1 cellular context compared by ENCODE assay signal in the genomic region with DNA sequence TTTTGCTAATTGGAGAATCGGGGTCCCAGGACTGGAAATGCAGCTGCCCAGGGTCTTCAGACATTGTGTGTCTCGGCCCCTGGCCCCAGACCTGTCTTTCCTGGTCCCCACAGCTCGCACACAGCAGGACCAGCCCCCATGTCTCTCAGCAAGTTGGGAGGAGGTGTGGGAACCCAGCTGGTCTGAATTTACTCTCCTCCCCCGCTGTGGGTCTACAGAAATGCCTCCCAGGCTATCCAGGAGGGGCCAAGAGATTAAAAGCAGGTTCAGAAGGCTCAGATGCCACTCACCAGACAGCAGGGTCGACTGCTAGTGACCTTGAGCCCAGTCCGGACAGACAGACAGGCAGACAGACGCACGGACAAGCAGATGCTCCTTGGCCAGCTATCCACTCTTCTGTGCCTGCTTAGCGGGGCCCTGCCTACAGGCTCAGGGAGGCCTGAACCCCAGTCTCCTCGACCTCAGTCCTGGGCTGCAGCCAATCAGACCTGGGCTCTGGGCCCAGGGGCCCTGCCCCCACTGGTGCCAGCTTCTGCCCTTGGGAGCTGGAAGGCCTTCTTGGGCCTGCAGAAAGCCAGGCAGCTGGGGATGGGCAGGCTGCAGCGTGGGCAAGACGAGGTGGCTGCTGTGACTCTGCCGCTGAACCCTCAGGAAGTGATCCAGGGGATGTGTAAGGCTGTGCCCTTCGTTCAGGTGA.
TF ChIP-seq lines count a peak whose summit lies in the region.

TSS of gene DAND5 (plus strand) at position 285 of the 697 bp plus-strand sequence. CDS start at position 370, 85 bp downstream.

TF ChIP-seq in H1, 55 proteins besides CTCF, POLR2A, EP300 and RAD21 (continued from another document):
- TF ChIP-seq, protein P1, sequence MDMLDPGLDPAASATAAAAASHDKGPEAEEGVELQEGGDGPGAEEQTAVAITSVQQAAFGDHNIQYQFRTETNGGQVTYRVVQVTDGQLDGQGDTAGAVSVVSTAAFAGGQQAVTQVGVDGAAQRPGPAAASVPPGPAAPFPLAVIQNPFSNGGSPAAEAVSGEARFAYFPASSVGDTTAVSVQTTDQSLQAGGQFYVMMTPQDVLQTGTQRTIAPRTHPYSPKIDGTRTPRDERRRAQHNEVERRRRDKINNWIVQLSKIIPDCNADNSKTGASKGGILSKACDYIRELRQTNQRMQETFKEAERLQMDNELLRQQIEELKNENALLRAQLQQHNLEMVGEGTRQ (IDR thresholded peaks at IDR 0.05; ENCODE audit: low read length), result no peak
- TF ChIP-seq MAFK (IDR thresholded peaks at IDR 0.05; ENCODE audit: low read depth, low read length) (no peak), ATF2 (IDR thresholded peaks at IDR 0.05; ENCODE audit: low read length) (no peak), CREB1 (IDR thresholded peaks at IDR 0.05) (no peak), TBP (IDR thresholded peaks at IDR 0.05; ENCODE audit: low read depth, low read length) (no peak), RNF2 (IDR thresholded peaks at IDR 0.05; ENCODE audit: borderline replicate concordance, low read depth, low read length, missing control alignments, poor library complexity, severe bottlenecking) (no peak)
